8 cellular contexts compared by ENCODE assay signal in the genomic region with DNA sequence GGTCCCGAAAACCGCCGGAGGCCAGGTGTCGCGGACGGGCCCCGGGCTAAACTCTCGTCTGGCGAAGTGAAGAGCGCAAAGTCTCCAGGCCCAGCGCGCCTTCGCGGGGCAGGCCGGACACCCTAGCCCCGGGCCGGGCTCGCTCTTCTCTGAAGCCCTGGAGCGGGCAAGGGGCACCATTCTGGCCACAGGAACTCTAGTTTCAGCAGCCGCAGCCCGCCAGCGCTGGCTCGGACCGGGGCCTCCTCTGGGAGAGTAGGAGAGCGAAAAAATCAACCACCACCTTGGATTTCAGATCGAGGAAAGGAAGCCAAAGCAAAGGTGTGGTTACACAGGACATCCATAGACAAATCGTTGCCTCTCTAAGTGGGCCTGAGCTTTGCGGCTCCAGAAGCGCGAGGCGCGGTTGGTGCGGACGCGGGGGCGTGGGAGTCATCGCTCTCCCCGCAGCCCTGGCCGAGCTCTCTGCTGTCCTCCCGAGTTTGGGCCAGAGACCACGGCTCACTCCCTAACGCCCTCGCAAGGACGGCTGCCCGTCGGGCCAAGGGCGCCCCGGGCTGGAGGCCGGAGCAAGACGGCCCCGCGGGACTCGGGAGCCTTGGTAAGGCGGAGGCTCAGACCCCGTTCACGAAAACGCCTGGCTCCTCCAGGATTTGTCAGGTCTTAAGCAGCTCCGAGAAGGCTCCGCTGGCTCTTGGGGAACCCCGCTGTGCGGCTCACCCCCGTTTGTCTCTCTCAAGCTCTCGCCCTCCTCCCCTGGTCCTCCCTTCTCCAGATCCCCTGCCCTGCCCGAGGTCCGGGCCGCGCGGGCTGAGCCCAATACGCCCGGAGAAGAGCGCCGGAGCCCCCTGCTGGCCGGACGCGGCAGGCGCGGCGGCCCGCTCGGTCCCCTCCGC.
DNase-seq lines count a peak whose midpoint lies in the region; ATAC-seq and TF ChIP-seq lines count a peak whose summit lies in the region.

No MANE protein-coding gene starts in this region.

- H4K20me1 ChIP-seq in IMR-90 (ENCODE audit: insufficient read depth, low read length): no peaks in the 10 kb centered on the region

- no peaks in the 10 kb centered on the region for H3K9me1 ChIP-seq in IMR-90 (ENCODE audit: insufficient read depth, low read length)

- H4K91ac ChIP-seq in IMR-90 (ENCODE audit: insufficient read depth, low read depth, low read length): peak overlapping the region; percentile 97

- H2BK20ac ChIP-seq in IMR-90 (ENCODE audit: low read depth, low read length): peak overlapping the region; percentile 81

- H3K9ac ChIP-seq in IMR-90 (ENCODE audit: low read depth, low read length) (peak overlapping the region; percentile 65), iPS-18a (ENCODE audit: low read length) (peak overlapping the region; percentile 44)

- H3K4me3 ChIP-seq in IMR-90 (ENCODE audit: insufficient read depth, low read depth, low read length) (peak overlapping the region; percentile 41), brain microvascular endothelial cell (ENCODE audit: low read depth, low read length) (peak overlapping the region; percentile 56), iPS-18a (ENCODE audit: low read length) (peak overlapping the region; percentile 67), gastrocnemius medialis (peak overlapping the region; percentile 49 to 57 (median 53))

- intact Hi-C loops in IMR-90 (cut with micrococcal nuclease): loop anchor here (1.0 to 5.0 kb wide), 8 partner anchors 31 to 1816 kb away; partner anchors contain the start of gene PTBP2
- intact Hi-C loops in gastrocnemius medialis (cut with DNase I; ENCODE audit: low total_unique reads): loop anchor here (2.0 kb wide), 1 partner anchor 915 kb away; no protein-coding TSS in a partner anchor

- H2AK9ac ChIP-seq in IMR-90 (replicated peaks; ENCODE audit: low read depth, low read length, poor library complexity): peak overlapping the region; percentile 74

- peak overlapping the region; percentile 83 for H3K4me2 ChIP-seq in IMR-90 (ENCODE audit: low read depth, low read length)

- H3K27me3 ChIP-seq in IMR-90 (ENCODE audit: control insufficient read depth, insufficient read depth, low read length) (no peaks in the 10 kb centered on the region), brain microvascular endothelial cell (replicated peaks) (no peaks in the 10 kb centered on the region), iPS-18a (ENCODE audit: control insufficient read depth, insufficient read depth, low read length) (peaks cover 59% of the 10 kb centered on the region), gastrocnemius medialis (peaks cover 45 to 58% (median 55%) of the 10 kb centered on the region in 3 donors)

- H3K9me3 ChIP-seq in IMR-90 (ENCODE audit: control insufficient read depth, insufficient read depth, low read length): no peaks in the 10 kb centered on the region
- H3K9me3 ChIP-seq in iPS-18a (ENCODE audit: control insufficient read depth, low read depth, low read length): no peaks in the 10 kb centered on the region
- no peaks in the 10 kb centered on the region for H3K9me3 ChIP-seq in gastrocnemius medialis

- H3K14ac ChIP-seq in IMR-90 (replicated peaks; ENCODE audit: low read depth, low read length): peak overlapping the region; percentile 96

- H3K56ac ChIP-seq in IMR-90 (ENCODE audit: extremely low read depth, insufficient read depth, low read length): peak overlapping the region; percentile 88; the same call in 1 of the 2 replicates

- CTCF ChIA-PET in IMR-90 (lab: Yijun Ruan, JAX): interaction anchor here (1.0 to 1.4 kb wide), 4 partner anchors 22 to 415 kb away, joined by 3 to 6 read pairs (median 3); no protein-coding TSS in a partner anchor

- H4K5ac ChIP-seq in IMR-90 (ENCODE audit: low read depth, low read length): peak overlapping the region; percentile 66

- ATAC-seq in GM21576 (IDR thresholded peaks at IDR 0.05; ENCODE audit: unreplicated experiment) (peak; percentile 91), IMR-90 (ENCODE audit: low read depth) (peak; percentile 92), gastrocnemius medialis (peak; percentile 77 to 85)

- TF ChIP-seq CTCF in IMR-90 (conservative IDR thresholded peaks at IDR 0.05; ENCODE audit: low read depth, low read length) (peak; percentile 74), brain microvascular endothelial cell (IDR thresholded peaks at IDR 0.05; ENCODE audit: low read depth, low read length, missing control alignments) (peak; percentile 58), gastrocnemius medialis (IDR thresholded peaks at IDR 0.05 in 4 of 5, conservative IDR thresholded peaks at IDR 0.05 in 1 of 5) (peak; percentile 62 to 85 (median 78))

- in situ Hi-C loops in IMR-90 (cut with MboI; ENCODE audit: low sequenced_read_pairs) (loop anchor here (5.0 to 10.0 kb wide), 2 partner anchors 414 to 1089 kb away; no protein-coding TSS in a partner anchor), brain microvascular endothelial cell (cut with HindIII; ENCODE audit: low pct_ligation_motif_present, low sequenced_read_pairs) (loop anchor here (25.0 kb wide), 1 partner anchor 409 kb away; no protein-coding TSS in a partner anchor), gastrocnemius medialis (cut with MboI; ENCODE audit: low sequenced_read_pairs in 4 of 4) (loop anchor here in 2 of 4 donors (10.0 to 25.0 kb wide), 2 partner anchors 916 to 1089 kb away; no protein-coding TSS in a partner anchor)

- peaks cover 5% of the 10 kb centered on the region for H3K4me1 ChIP-seq in IMR-90 (ENCODE audit: control insufficient read depth, insufficient read depth, low read length)
- H3K4me1 ChIP-seq in iPS-18a (ENCODE audit: control insufficient read depth, low read depth, low read length): peaks cover 9% of the 10 kb centered on the region
- peaks cover 4 to 9% of the 10 kb centered on the region in 2 donors for H3K4me1 ChIP-seq in gastrocnemius medialis

- TF ChIP-seq POLR2A in IMR-90 (IDR thresholded peaks at IDR 0.05; ENCODE audit: low read depth, low read length) (no peak), gastrocnemius medialis (IDR thresholded peaks at IDR 0.05) (no peak)

- TF ChIP-seq RAD21 in IMR-90 (IDR thresholded peaks at IDR 0.05; ENCODE audit: low read length): peak; percentile 70

- peak overlapping the region; percentile 49 for H2AK5ac ChIP-seq in IMR-90 (ENCODE audit: low read depth, low read length)

- dilution Hi-C loops in IMR-90 (cut with HindIII; ENCODE audit: low sequenced_read_pairs, unreplicated experiment): no loop called here

- H3K36me3 ChIP-seq in IMR-90 (ENCODE audit: control insufficient read depth, insufficient read depth, low read length): no peaks in the 10 kb centered on the region
- H3K36me3 ChIP-seq in brain microvascular endothelial cell (replicated peaks): no peaks in the 10 kb centered on the region
- H3K36me3 ChIP-seq in iPS-18a (ENCODE audit: control insufficient read depth, low read depth, low read length): no peaks in the 10 kb centered on the region
- H3K36me3 ChIP-seq in gastrocnemius medialis: no peaks in the 10 kb centered on the region

- DNase-seq in GDM1 (lab: John Stamatoyannopoulos, UW): peak; percentile 37
- DNase-seq in IMR-90: peak; percentile 65
- peak in 4 of 5 experiments; percentile 21 to 56 (median 30) for DNase-seq in T-helper 2 cell
- DNase-seq in brain microvascular endothelial cell: peak; percentile 54
- peak in 1 of 2 donors; percentile 15 for DNase-seq in gastrocnemius medialis
- no peak for DNase-seq in cerebellar nuclear complex (lab: John Stamatoyannopoulos, UW)

- 3% methylated on average over 50 of the region's 81 CpGs; no CpG with 5 or more reads in 1 of the 2 experiments for WGBS in IMR-90 (ENCODE audit: extremely low coverage in 2 of 2, insufficient read length in 1 of 2), 2 experiments

- H2BK5ac ChIP-seq in IMR-90 (ENCODE audit: low read depth, low read length, poor library complexity, severe bottlenecking): peak overlapping the region; percentile 29

- BruUV-seq in IMR-90 (replicated peaks; lab: Mats Ljungman, UMichigan): no TSS peak

- POLR2A ChIA-PET in IMR-90 (lab: Charles Lee; ENCODE audit: unreplicated experiment): interaction anchor here (0.6 kb wide), 1 partner anchor 1134 kb away, joined by 5 read pairs; no protein-coding TSS in a partner anchor

- peak overlapping the region; percentile 92 for H3K23ac ChIP-seq in IMR-90 (ENCODE audit: low read depth, low read length)

- H3K27ac ChIP-seq in IMR-90 (ENCODE audit: insufficient read depth, low read length): peak overlapping the region; percentile 60
- H3K27ac ChIP-seq in brain microvascular endothelial cell: peak overlapping the region; percentile 78
- H3K27ac ChIP-seq in iPS-18a (ENCODE audit: low read length): no peak overlapping the region
- no peak overlapping the region for H3K27ac ChIP-seq in gastrocnemius medialis

- peak overlapping the region; percentile 97 for H2AFZ ChIP-seq in IMR-90 (replicated peaks; ENCODE audit: low read length, poor library complexity)

- H3K4ac ChIP-seq in IMR-90 (ENCODE audit: low read depth, low read length): peak overlapping the region; percentile 92

- peak overlapping the region; percentile 70 for H3K18ac ChIP-seq in IMR-90 (ENCODE audit: low read depth, low read length)

- peaks cover 0 to 4% of the 10 kb centered on the region in 2 experiments; a peak in 1 of 4 replicates for H3K79me1 ChIP-seq in IMR-90 (ENCODE audit: low read depth in 1 of 2, low read length in 2 of 2)

- peak overlapping the region; percentile 91 for H2BK120ac ChIP-seq in IMR-90 (ENCODE audit: low read depth, low read length)

- H4K8ac ChIP-seq in IMR-90 (ENCODE audit: low read depth in 2 of 2, low read length in 2 of 2): peak overlapping the region; percentile 96 to 97

- H2BK15ac ChIP-seq in IMR-90 (ENCODE audit: low read depth, low read length): peak overlapping the region; percentile 35; the same call in 2 of the 3 replicates

TF ChIP-seq in IMR-90, 13 proteins besides CTCF, POLR2A, EP300 and RAD21 (continues in another document):
- TF ChIP-seq BHLHE40 (IDR thresholded peaks at IDR 0.05; ENCODE audit: low read depth, low read length): no peak
- no peak for TF ChIP-seq CEBPB (IDR thresholded peaks at IDR 0.05; ENCODE audit: low read depth, low read length)
- no peak for TF ChIP-seq NFE2L2 (IDR thresholded peaks at IDR 0.05; ENCODE audit: low read depth, low read length)
- peak; percentile 23; the same call in 1 of the 2 replicates for TF ChIP-seq MAZ (IDR thresholded peaks at IDR 0.05; ENCODE audit: borderline replicate concordance, low read depth, low read length)
- no peak for TF ChIP-seq FOS (IDR thresholded peaks at IDR 0.05; ENCODE audit: low read depth, low read length)
- TF ChIP-seq RFX5 (IDR thresholded peaks at IDR 0.05; ENCODE audit: low read depth, low read length): no peak
- no peak for TF ChIP-seq MAFK (IDR thresholded peaks at IDR 0.05; ENCODE audit: low read depth, low read length)

Comparison
In these comparisons a context has a peak if more than half of its experiments do, and no peak if none do; other contexts are left out.
1. DNase-seq: peak in GDM1 (single experiment), IMR-90 (single experiment), T-helper 2 cell (4 of 5) and brain microvascular endothelial cell (single experiment); none in cerebellar nuclear complex (0 of 2).
2. H3K27ac ChIP-seq: peak in IMR-90 (single experiment) and brain microvascular endothelial cell (single experiment); none in iPS-18a (single experiment) and gastrocnemius medialis (0 of 4).
3. Peak in every context shown above with its lines, with median percentiles within 50 percentile points of each other: ATAC-seq, H3K4me3 ChIP-seq and CTCF ChIP-seq.